In genomic region chr5:138752341-138752950, GRCh38 we compare ENCODE assay signal across 8 cellular contexts. TPM values are rescaled to one million over a fixed set of nuclear protein-coding genes. Genes with fewer than 3 reads are reported as not detected.
A peak's percentile ranks its signal among the peaks of the same experiment; 100 is the strongest.
DNase-seq lines count a peak whose midpoint lies in the region; ATAC-seq and TF ChIP-seq lines count a peak whose summit lies in the region.

No MANE protein-coding gene starts in this region.

- DNase-seq in AG10803 (ENCODE audit: low read depth): peak; percentile 42
- peak; percentile 13 for DNase-seq in HCEC 1CT
- DNase-seq in activated CD4-positive, alpha-beta memory T cell treated with anti-CD3 and anti-CD28 coated beads, Interleukin-2, amount 10 ng/mL, durations not matched to agents 7 days and 5 days: no peak
- DNase-seq in left ventricle myocardium superior: peak; percentile 32
- peak; percentile 9 to 23 for DNase-seq in gastrocnemius medialis
- no peak for DNase-seq in T-helper 9 cell
- no peak for DNase-seq in AG08396 (ENCODE audit: low spot score)

- H3K4me3 ChIP-seq in AG10803 (ENCODE audit: low read length): peak overlapping the region; percentile 88
- peak overlapping the region; percentile 75 to 94 (median 79) for H3K4me3 ChIP-seq in gastrocnemius medialis

- intact Hi-C loops in left ventricle myocardium superior (cut with micrococcal nuclease) (no loop called here), gastrocnemius medialis (cut with DNase I; ENCODE audit: low total_unique reads) (loop anchor here (2.0 to 5.0 kb wide), 4 partner anchors 26 to 642 kb away; partner anchors contain the start of genes HSPA9 and PROB1)

- peaks cover 24% of the 10 kb centered on the region for H3K27me3 Mint-ChIP-seq in activated CD4-positive, alpha-beta memory T cell treated with anti-CD3 and anti-CD28 coated beads, Interleukin-2, amount 10 ng/mL, durations not matched to agents 7 days and 5 days

- H3K9me3 ChIP-seq in gastrocnemius medialis: no peaks in the 10 kb centered on the region

- no peak overlapping the region for H3K27ac Mint-ChIP-seq in activated CD4-positive, alpha-beta memory T cell treated with anti-CD3 and anti-CD28 coated beads, Interleukin-2, amount 10 ng/mL, durations not matched to agents 7 days and 5 days

- H3K27ac ChIP-seq in gastrocnemius medialis: peak overlapping the region; percentile 87 to 100 (median 96)

- in situ Hi-C loops in gastrocnemius medialis (cut with MboI; ENCODE audit: low sequenced_read_pairs in 4 of 4): loop anchor here in 1 of 4 donors (10.0 kb wide), 1 partner anchor 512 kb away; no protein-coding TSS in a partner anchor

- H3K36me3 ChIP-seq in gastrocnemius medialis: no peaks in the 10 kb centered on the region

- peaks cover 13 to 22% of the 10 kb centered on the region in 2 donors for H3K4me1 ChIP-seq in gastrocnemius medialis

- POLR2A ChIA-PET in activated CD4-positive, alpha-beta memory T cell treated with anti-CD3 and anti-CD28 coated beads, Interleukin-2, amount 10 ng/mL, durations not matched to agents 7 days and 5 days (lab: Charles Lee): interaction anchor here (1.1 kb wide), 1 partner anchor 9 kb away, joined by 6 read pairs; no protein-coding TSS in a partner anchor

- peaks cover 12% of the 10 kb centered on the region for H3K36me3 Mint-ChIP-seq in activated CD4-positive, alpha-beta memory T cell treated with anti-CD3 and anti-CD28 coated beads, Interleukin-2, amount 10 ng/mL, durations not matched to agents 7 days and 5 days (ENCODE audit: low read depth)

- no peaks in the 10 kb centered on the region for H3K27me3 ChIP-seq in gastrocnemius medialis

- H3K4me1 Mint-ChIP-seq in activated CD4-positive, alpha-beta memory T cell treated with anti-CD3 and anti-CD28 coated beads, Interleukin-2, amount 10 ng/mL, durations not matched to agents 7 days and 5 days: peaks cover 37% of the 10 kb centered on the region

- ATAC-seq in left ventricle myocardium superior (peak; percentile 2), gastrocnemius medialis (peak in 1 of 2 donors; percentile 12), GM21576 (IDR thresholded peaks at IDR 0.05; ENCODE audit: unreplicated experiment) (no peak)

- CTCF ChIA-PET in activated CD4-positive, alpha-beta memory T cell treated with anti-CD3 and anti-CD28 coated beads, Interleukin-2, amount 10 ng/mL, durations not matched to agents 7 days and 5 days (lab: Charles Lee): no interaction called here

- no peaks in the 10 kb centered on the region for H3K9me3 Mint-ChIP-seq in activated CD4-positive, alpha-beta memory T cell treated with anti-CD3 and anti-CD28 coated beads, Interleukin-2, amount 10 ng/mL, durations not matched to agents 7 days and 5 days

- TF ChIP-seq POLR2A in gastrocnemius medialis (IDR thresholded peaks at IDR 0.05): no peak

- H3K4me3 Mint-ChIP-seq in activated CD4-positive, alpha-beta memory T cell treated with anti-CD3 and anti-CD28 coated beads, Interleukin-2, amount 10 ng/mL, durations not matched to agents 7 days and 5 days: peak overlapping the region; percentile 62

- TF ChIP-seq CTCF in AG10803 (conservative IDR thresholded peaks at IDR 0.05; ENCODE audit: low read length): peak; percentile 36
- TF ChIP-seq CTCF in gastrocnemius medialis (IDR thresholded peaks at IDR 0.05 in 4 of 5, conservative IDR thresholded peaks at IDR 0.05 in 1 of 5): no peak

RNA-seq across cellular contexts. Expression of gene CTNNA1, which starts 0.8 kb away (rescaled TPM):
- 10 to 100 TPM; 79.8 to 90.5 TPM for total RNA-seq in activated CD4-positive, alpha-beta memory T cell treated with anti-CD3 and anti-CD28 coated beads, Interleukin-2, amount 10 ng/mL, durations not matched to agents 7 days and 5 days
- 296 TPM for total RNA-seq in left ventricle myocardium superior
- total RNA-seq in gastrocnemius medialis: 100 to 1,000 TPM in 3 of 4 donors, 10 to 100 TPM in 1; 92.6 to 164 (median 114) TPM

Comparison
In these comparisons a context has a peak if more than half of its experiments do, and no peak if none do; other contexts are left out.
1. DNase-seq: peak in AG10803 (single experiment), HCEC 1CT (single experiment), left ventricle myocardium superior (single experiment) and gastrocnemius medialis (2 of 2); none in activated CD4-positive, alpha-beta memory T cell treated with anti-CD3 and anti-CD28 coated beads, Interleukin-2, amount 10 ng/mL, durations not matched to agents 7 days and 5 days (single experiment), T-helper 9 cell (single experiment) and AG08396 (single experiment).